In genomic region chrX:125681507-125681906, GRCh38 we compare ENCODE assay signal across 23 cellular contexts.
DNase-seq lines count a peak whose midpoint lies in the region; ATAC-seq and TF ChIP-seq lines count a peak whose summit lies in the region.
"Had no signal": no experiment of that assay in that cellular context is flagged by ENCODE, and none has a peak within 500 bp of the region (broad histone marks: within the 10 kb centered on the region; RNA-seq: fewer than 3 reads in every experiment).

No MANE protein-coding gene starts in this region.

- no peaks in the 10 kb centered on the region for H4K20me1 ChIP-seq in PC-3 (ENCODE audit: low read length)

- no TSS peak for BruUV-seq in PC-3 (replicated peaks; lab: Mats Ljungman, UMichigan)

- H3K9me3 ChIP-seq in PC-3 (ENCODE audit: low read length) (no peaks in the 10 kb centered on the region), T-helper 17 cell (ENCODE audit: control insufficient read depth, low read length, poor library complexity, severe bottlenecking) (no peaks in the 10 kb centered on the region)
- H3K9me3 ChIP-seq: sigmoid colon, SK-N-SH, thoracic aorta had no signal

- peaks cover 3 to 13% (median 12%) of the 10 kb centered on the region in 3 donors for H3K4me1 Mint-ChIP-seq in IgD-negative memory B cell
- peaks cover 0 to 27% (median 0%) of the 10 kb centered on the region in 3 donors for H3K4me1 Mint-ChIP-seq in naive B cell
- H3K4me1 Mint-ChIP-seq in T-helper 17 cell: no peaks in the 10 kb centered on the region
- H3K4me1 Mint-ChIP-seq: endodermal cell had no signal

- no peaks in the 10 kb centered on the region for H3K4me1 ChIP-seq in PC-3 (ENCODE audit: insufficient read depth, low read length)
- H3K4me1 ChIP-seq: sigmoid colon had no signal

- H3K9me3 Mint-ChIP-seq in IgD-negative memory B cell: peaks cover 0 to 12% (median 1%) of the 10 kb centered on the region in 3 donors
- peaks cover 4 to 10% (median 7%) of the 10 kb centered on the region in 7 donors for H3K9me3 Mint-ChIP-seq in naive B cell
- H3K9me3 Mint-ChIP-seq: activated CD8-positive, alpha-beta T cell treated with anti-CD3 and anti-CD28 coated beads for 36 hours; HFFc6 had no signal

- no peak overlapping the region for H3K4me2 ChIP-seq in PC-3 (ENCODE audit: low read length)
- H3K4me2 ChIP-seq: PC-9, SK-N-SH had no signal

- H3K4me3 Mint-ChIP-seq in IgD-negative memory B cell (peak overlapping the region in 1 of 4 donors; percentile 24), naive B cell (peak overlapping the region in 4 of 8 donors; percentile 6 to 77 (median 36)), T-helper 17 cell (no peak overlapping the region)
- H3K4me3 Mint-ChIP-seq: activated CD8-positive, alpha-beta T cell treated with anti-CD3 and anti-CD28 coated beads for 36 hours; endodermal cell; HFFc6 had no signal

- DNase-seq in naive B cell (peak; percentile 25), PC-3 (no peak), T-helper 17 cell (no peak)
- no peak for DNase-seq in activated effector memory CD4-positive, alpha-beta T cell treated with Interleukin-2 at 50 U/mL for 16 hours
- DNase-seq: activated CD8-positive, alpha-beta T cell treated with anti-CD3 and anti-CD28 coated beads for 36 hours; C1 segment of cervical spinal cord; central memory CD4-positive, alpha-beta T cell; DMS53; endodermal cell; HFFc6; hippocampal formation; KG1; left cardiac atrium; NCI-H146; NCI-H446; PC-9; sigmoid colon; SK-N-SH; stimulated activated CD8-positive, alpha-beta memory T cell treated with anti-CD3 and anti-CD28 coated beads, Interleukin-4, amount 100 ng/mL, for 48 hours had no signal

- CTCF ChIA-PET in PC-3 (lab: Charles Lee): no interaction called here

- H3K27ac ChIP-seq in PC-3 (ENCODE audit: low read length): no peak overlapping the region
- H3K27ac ChIP-seq: PC-9, sigmoid colon, thoracic aorta had no signal

- H3K27ac Mint-ChIP-seq in IgD-negative memory B cell: peak overlapping the region in 2 of 3 donors; percentile 23 to 86
- H3K27ac Mint-ChIP-seq in naive B cell: peak overlapping the region in 3 of 6 donors; percentile 2 to 69 (median 41)
- no peak overlapping the region for H3K27ac Mint-ChIP-seq in T-helper 17 cell
- H3K27ac Mint-ChIP-seq: activated CD8-positive, alpha-beta T cell treated with anti-CD3 and anti-CD28 coated beads for 36 hours; endodermal cell; HFFc6 had no signal

- no peaks in the 10 kb centered on the region for H3K36me3 ChIP-seq in PC-3 (ENCODE audit: low read depth, low read length)
- H3K36me3 ChIP-seq: sigmoid colon, thoracic aorta had no signal

- ATAC-seq in GM19395 (IDR thresholded peaks at IDR 0.05; ENCODE audit: unreplicated experiment): peak; percentile 76
- ATAC-seq in HG02870 (IDR thresholded peaks at IDR 0.05; ENCODE audit: unreplicated experiment): peak; percentile 95
- peak; percentile 86 to 95 for ATAC-seq in naive B cell (ENCODE audit: low read depth in 2 of 2)
- no peak for ATAC-seq in PC-3
- ATAC-seq in T-helper 17 cell: no peak
- ATAC-seq: activated CD8-positive, alpha-beta T cell treated with anti-CD3 and anti-CD28 coated beads for 36 hours; left cardiac atrium had no signal

- intact Hi-C loops in PC-3 (cut with micrococcal nuclease): no loop called here

- no peak overlapping the region for H2AFZ ChIP-seq in PC-3 (ENCODE audit: low read length)
- H2AFZ ChIP-seq: PC-9 had no signal

- TF ChIP-seq CTCF in PC-3 (conservative IDR thresholded peaks at IDR 0.05; ENCODE audit: low read depth, low read length): no peak

- H3K36me3 Mint-ChIP-seq in IgD-negative memory B cell (peaks cover 1% of the 10 kb centered on the region), naive B cell (no peaks in the 10 kb centered on the region), T-helper 17 cell (ENCODE audit: low read depth) (no peaks in the 10 kb centered on the region)

- no peaks in the 10 kb centered on the region for H3K27me3 ChIP-seq in PC-3 (ENCODE audit: low read length)
- H3K27me3 ChIP-seq: sigmoid colon had no signal

- H3K9me2 ChIP-seq in PC-3 (replicated peaks; ENCODE audit: low read length): no peaks in the 10 kb centered on the region
- H3K9me2 ChIP-seq: SK-N-SH had no signal

- H3K27me3 Mint-ChIP-seq in IgD-negative memory B cell (no peaks in the 10 kb centered on the region), naive B cell (no peaks in the 10 kb centered on the region), T-helper 17 cell (no peaks in the 10 kb centered on the region)
- H3K27me3 Mint-ChIP-seq: activated CD8-positive, alpha-beta T cell treated with anti-CD3 and anti-CD28 coated beads for 36 hours had no signal

- H3K9ac ChIP-seq in PC-3 (ENCODE audit: low read length): no peak overlapping the region
- H3K9ac ChIP-seq: SK-N-SH had no signal

- H3K4me3 ChIP-seq in PC-3 (ENCODE audit: low read length): no peak overlapping the region
- H3K4me3 ChIP-seq: PC-9, sigmoid colon, thoracic aorta had no signal

- no peaks in the 10 kb centered on the region for H3F3A ChIP-seq in PC-3 (ENCODE audit: low read length, unreplicated experiment)

- POLR2A ChIA-PET in PC-3 (lab: Charles Lee; ENCODE audit: unreplicated experiment): no interaction called here

- no peaks in the 10 kb centered on the region for H3K79me2 ChIP-seq in PC-3 (ENCODE audit: low read length)

Comparison
In these comparisons a context has a peak if more than half of its experiments do, and no peak if none do; other contexts are left out.
1. ATAC-seq: peak in GM19395 (single experiment), HG02870 (single experiment) and naive B cell (2 of 2); none in PC-3 (single experiment) and T-helper 17 cell (single experiment).